ENCODE assay signal across 23 cellular contexts in the genomic region with DNA sequence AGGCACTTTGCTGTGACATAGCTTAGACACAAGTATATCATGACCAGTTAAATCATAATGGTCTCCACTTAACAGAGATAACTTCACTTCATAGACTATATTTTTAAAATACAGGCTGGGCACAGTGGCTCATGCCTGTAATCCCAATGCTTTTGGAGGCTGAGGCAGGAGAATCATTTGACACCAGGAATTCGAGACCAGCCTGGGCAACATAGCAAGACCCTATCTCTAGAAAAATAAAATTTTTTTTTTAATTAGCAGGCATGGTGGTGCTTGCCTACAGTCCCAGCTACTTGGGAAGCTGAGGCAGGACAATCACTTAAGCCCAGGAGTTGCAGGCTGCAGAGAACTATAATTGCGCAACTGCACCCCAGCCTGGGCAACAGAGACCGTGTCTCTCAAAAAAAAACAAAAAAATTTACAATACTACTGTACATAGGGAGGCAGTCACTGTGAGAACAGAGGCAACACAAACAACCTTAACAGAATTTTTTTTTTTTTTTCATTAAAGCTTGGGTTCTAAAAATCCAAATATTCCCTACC.
"Had no signal": no experiment of that assay in that cellular context is flagged by ENCODE, and none has a peak within 500 bp of the region (broad histone marks: within the 10 kb centered on the region; RNA-seq: fewer than 3 reads in every experiment).

No MANE protein-coding gene starts in this region.

- H3K79me2 ChIP-seq: parathyroid adenoma had no signal

- H3K4me3 Mint-ChIP-seq: activated CD8-positive, alpha-beta T cell treated with anti-CD3 and anti-CD28 coated beads for 36 hours; activated T-cell treated with anti-CD3 and anti-CD28 coated beads, Interleukin-2, amount 50 U/mL, for 4 hours; central memory CD8-positive, alpha-beta T cell; dendritic cell treated with granulocyte-macrophage colony-stimulating factor and Interleukin-4, amounts not matched to agents 40 ng/mL and 50 ng/mL, for 4 days; naive thymus-derived CD4-positive, alpha-beta T cell had no signal

- H3K27ac Mint-ChIP-seq: dendritic cell treated with granulocyte-macrophage colony-stimulating factor and Interleukin-4, amounts not matched to agents 40 ng/mL and 50 ng/mL, for 4 days; naive thymus-derived CD4-positive, alpha-beta T cell had no signal

- H3K4me3 ChIP-seq: esophagus muscularis mucosa, heart right ventricle, psoas muscle, sigmoid colon, thoracic aorta, upper lobe of left lung, vagina had no signal

- ATAC-seq: activated CD8-positive, alpha-beta T cell treated with anti-CD3 and anti-CD28 coated beads for 36 hours; heart right ventricle; naive thymus-derived CD4-positive, alpha-beta T cell; psoas muscle had no signal

- H3K9me3 ChIP-seq: esophagus muscularis mucosa, heart right ventricle, psoas muscle, sigmoid colon, thoracic aorta, upper lobe of left lung, vagina had no signal

- H3K9me3 Mint-ChIP-seq: activated CD8-positive, alpha-beta T cell treated with anti-CD3 and anti-CD28 coated beads for 36 hours; activated T-cell treated with anti-CD3 and anti-CD28 coated beads, Interleukin-2, amount 50 U/mL, for 4 hours; activated T-helper 17 cell treated with anti-CD3 and anti-CD28 coated beads, Interleukin-2, amount 50 U/mL, for 72 hours; central memory CD8-positive, alpha-beta T cell; dendritic cell treated with granulocyte-macrophage colony-stimulating factor and Interleukin-4, amounts not matched to agents 40 ng/mL and 50 ng/mL, for 4 days; naive thymus-derived CD4-positive, alpha-beta T cell had no signal

- H3K27me3 ChIP-seq: esophagus muscularis mucosa, heart right ventricle, sigmoid colon, upper lobe of left lung, vagina had no signal

- H3K9ac ChIP-seq: parathyroid adenoma had no signal

- H3K36me3 ChIP-seq: thoracic aorta, vagina had no signal

- H3K4me1 ChIP-seq: parathyroid adenoma, psoas muscle, sigmoid colon, upper lobe of left lung, vagina had no signal

- H3K27ac ChIP-seq: esophagus muscularis mucosa, heart right ventricle, parathyroid adenoma, psoas muscle, sigmoid colon, thoracic aorta, upper lobe of left lung, vagina had no signal

- H3K4me1 Mint-ChIP-seq: central memory CD8-positive, alpha-beta T cell had no signal

- DNase-seq: activated CD4-positive, alpha-beta T cell treated with anti-CD3 and anti-CD28 coated beads, Interleukin-2, amount 50 U/mL, for 1 hour; activated gamma-delta T cell treated with Interleukin-2 at 50 U/mL for 16 hours; activated T-cell treated with anti-CD3 and anti-CD28 coated beads, Interleukin-2, amount 50 U/mL, for 4 hours; amniotic stem cell; effector CD4-positive, alpha-beta T cell; foreskin melanocyte; heart right ventricle; naive thymus-derived CD4-positive, alpha-beta T cell; occipital lobe; psoas muscle; sigmoid colon; small intestine; stimulated activated naive CD4-positive, alpha-beta T cell treated with Interleukin-2 at 50 U/mL for 16 hours; T1000; upper lobe of left lung had no signal

- H2AFZ ChIP-seq: parathyroid adenoma had no signal

- H3K27me3 Mint-ChIP-seq: activated CD8-positive, alpha-beta T cell treated with anti-CD3 and anti-CD28 coated beads for 36 hours; activated T-helper 17 cell treated with anti-CD3 and anti-CD28 coated beads, Interleukin-2, amount 50 U/mL, for 72 hours; dendritic cell treated with granulocyte-macrophage colony-stimulating factor and Interleukin-4, amounts not matched to agents 40 ng/mL and 50 ng/mL, for 4 days had no signal
